ENCODE assay signal across 9 cellular contexts in the genomic region with DNA sequence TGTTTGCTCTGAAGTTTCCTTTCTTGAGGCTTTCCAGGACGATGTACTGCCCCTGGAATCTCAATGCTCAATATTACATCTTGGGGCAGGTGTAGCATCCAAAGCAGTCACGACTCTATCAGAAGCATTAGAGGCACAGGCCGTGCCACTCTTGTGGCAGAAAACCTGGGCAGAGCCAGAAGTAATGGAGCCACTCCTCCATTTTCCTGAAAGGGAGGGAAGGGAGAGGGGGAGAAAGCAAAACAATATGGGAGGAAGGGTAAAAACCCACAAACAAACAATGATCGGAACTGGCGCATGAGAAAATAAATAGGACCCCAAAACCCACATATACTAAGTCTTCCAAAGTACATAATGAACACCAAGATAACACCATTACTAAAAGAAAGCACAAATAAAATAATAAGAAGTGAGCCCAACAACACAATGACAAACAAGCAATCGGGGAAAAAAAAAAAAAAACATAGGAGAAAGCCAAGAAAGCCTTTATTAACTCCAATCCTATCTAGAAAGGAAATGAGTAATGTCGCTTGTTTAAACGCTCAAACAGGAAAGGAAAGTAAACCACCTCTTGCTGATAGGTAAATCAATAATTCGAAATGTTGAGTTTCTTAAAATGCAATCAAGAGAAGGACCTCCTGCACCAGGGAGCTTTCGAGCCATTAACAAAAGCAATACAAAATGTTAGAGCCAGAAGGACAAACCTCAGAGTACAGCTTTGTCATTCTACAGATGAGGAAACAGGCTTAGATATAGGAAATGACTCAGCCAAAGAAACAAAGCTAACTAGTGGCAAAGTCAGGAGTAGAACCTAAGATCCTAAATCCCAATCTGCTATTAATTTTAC.
DNase-seq lines count a peak whose midpoint lies in the region; FAIRE-seq and TF ChIP-seq lines count a peak whose summit lies in the region.
"Had no signal": no experiment of that assay in that cellular context is flagged by ENCODE, and none has a peak within 500 bp of the region (broad histone marks: within the 10 kb centered on the region; RNA-seq: fewer than 3 reads in every experiment).

No MANE protein-coding gene starts in this region.

- DNase-seq in GM04504 (ENCODE audit: low read depth), result peak; percentile 5
- DNase-seq in NOMO-1 treated with DMSO at 0.1 percent for 48 hours (lab: John Stamatoyannopoulos, UW; ENCODE audit: unreplicated experiment), result peak; percentile 55
- DNase-seq in chondrocyte (ENCODE audit: low spot score), result no peak
- DNase-seq in GM12891 (ENCODE audit: insufficient read length, low spot score), result no peak
- DNase-seq in occipital lobe (lab: John Stamatoyannopoulos, UW), result no peak
- no peak for DNase-seq in SK-N-DZ (ENCODE audit: low spot score)
- DNase-seq: Right ventricle myocardium superior had no signal

- H3K9me3 Mint-ChIP-seq in chondrocyte (ENCODE audit: low read depth), result peaks cover 2% of the 10 kb centered on the region
- H3K9me3 Mint-ChIP-seq: IgD-negative memory B cell had no signal

- no peaks in the 10 kb centered on the region for H3K9me3 ChIP-seq in neutrophil

- peaks cover 3% of the 10 kb centered on the region for H3K36me3 Mint-ChIP-seq in chondrocyte (ENCODE audit: low read depth)
- H3K36me3 Mint-ChIP-seq: IgD-negative memory B cell had no signal

- FAIRE-seq in GM12891 (lab: Jason Lieb, UNC), result no peak

- H3K27me3 Mint-ChIP-seq in chondrocyte (ENCODE audit: low read depth), result no peaks in the 10 kb centered on the region
- H3K27me3 Mint-ChIP-seq: IgD-negative memory B cell had no signal

- H3K27ac ChIP-seq in neutrophil, result peak overlapping the region; percentile 84

- H3K4me3 ChIP-seq in neutrophil (ENCODE audit: low read depth in 1 of 2, low read length in 1 of 2), result peak overlapping the region; percentile 20 to 28

- TF ChIP-seq CTCF in chondrocyte (IDR thresholded peaks at IDR 0.05), result no peak
- TF ChIP-seq CTCF in neutrophil (IDR thresholded peaks at IDR 0.05), result no peak

- H3K4me1 Mint-ChIP-seq in chondrocyte (ENCODE audit: low read depth), result peaks cover 8% of the 10 kb centered on the region

- no peaks in the 10 kb centered on the region for H3K36me3 ChIP-seq in neutrophil

- peaks cover 15 to 17% of the 10 kb centered on the region in 2 experiments for H3K4me1 ChIP-seq in neutrophil (ENCODE audit: control insufficient read depth in 1 of 2, insufficient read depth in 1 of 2, low read depth in 1 of 2, low read length in 1 of 2)

- TF ChIP-seq POLR2A in GM12891 (IDR thresholded peaks at IDR 0.05; ENCODE audit: low read depth, low read length), result no peak

- H3K4me3 Mint-ChIP-seq in chondrocyte (ENCODE audit: unreplicated experiment), result no peak overlapping the region
- H3K4me3 Mint-ChIP-seq: IgD-negative memory B cell had no signal

- H3K27ac Mint-ChIP-seq in chondrocyte (ENCODE audit: unreplicated experiment), result peak overlapping the region; percentile 66
- H3K27ac Mint-ChIP-seq: IgD-negative memory B cell had no signal

- no peaks in the 10 kb centered on the region for H3K27me3 ChIP-seq in neutrophil

TF ChIP-seq in GM12891, 5 proteins besides CTCF, POLR2A, EP300 and RAD21:
- TF ChIP-seq POU2F2 (IDR thresholded peaks at IDR 0.05; ENCODE audit: low read depth, low read length) (no peak), POLR2AphosphoS5 (IDR thresholded peaks at IDR 0.05; ENCODE audit: low read depth, low read length) (no peak), SPI1 (IDR thresholded peaks at IDR 0.05; ENCODE audit: low read depth, low read length) (no peak), PAX5 (IDR thresholded peaks at IDR 0.05; ENCODE audit: insufficient read depth, low read length, severe bottlenecking) (no peak), TAF1 (IDR thresholded peaks at IDR 0.05; ENCODE audit: low read depth, low read length) (no peak)

Comparison
In these comparisons a context has a peak if more than half of its experiments do, and no peak if none do; other contexts are left out.
1. DNase-seq: peak in GM04504 (single experiment) and NOMO-1 treated with DMSO at 0.1 percent for 48 hours (single experiment); none in chondrocyte (single experiment), GM12891 (single experiment), occipital lobe (single experiment) and SK-N-DZ (single experiment).